Comparison of ENCODE assay signal across 14 cellular contexts in genomic region chr6:52827073-52827783, GRCh38. TPM values are rescaled to one million over a fixed set of nuclear protein-coding genes. Genes with fewer than 3 reads are reported as not detected.
DNase-seq lines count a peak whose midpoint lies in the region; ATAC-seq, FAIRE-seq and TF ChIP-seq lines count a peak whose summit lies in the region.
"Not testable (repeated sequence)": the region's sequence is repeated elsewhere in the genome, so short reads cannot be mapped to it uniquely, and the experiment has no call there.
"Had no signal": no experiment of that assay in that cellular context is flagged by ENCODE, and none has a peak within 500 bp of the region (broad histone marks: within the 10 kb centered on the region; RNA-seq: fewer than 3 reads in every experiment).

No MANE protein-coding gene starts in this region.

- not testable (repeated sequence) for H2AFZ ChIP-seq in HepG2 (ENCODE audit: low read length)

- TF ChIP-seq POLR2A in adrenal gland (IDR thresholded peaks at IDR 0.05); body of pancreas (IDR thresholded peaks at IDR 0.05); HepG2 (IDR thresholded peaks at IDR 0.05; ENCODE audit: insufficient read depth in 1 of 2, low read depth in 2 of 2, low read length in 2 of 2); testis (IDR thresholded peaks at IDR 0.05): not testable (repeated sequence)

- FAIRE-seq in islet of Langerhans (lab: Jason Lieb, UNC) = peak; percentile 45
- peak; percentile 42 for FAIRE-seq in HepG2 (lab: Jason Lieb, UNC)

- H3K27me3 ChIP-seq in adrenal gland; body of pancreas; HepG2 (ENCODE audit: control insufficient read depth in 1 of 2, insufficient read depth in 2 of 2, low read length in 2 of 2); testis: not testable (repeated sequence)

- not testable (repeated sequence) for H3K4me1 ChIP-seq in adrenal gland (replicated peaks in 1 of 2); testis
- H3K4me1 ChIP-seq in body of pancreas (peaks cover 24% of the 10 kb centered on the region), HepG2 (ENCODE audit: insufficient read depth, low read length) (peaks cover 37% of the 10 kb centered on the region)

- not testable (repeated sequence) for H3K4me3 ChIP-seq in adrenal gland; body of pancreas; HepG2 (replicated peaks in 1 of 3; ENCODE audit: insufficient read depth in 1 of 3, low read depth in 2 of 3, low read length in 3 of 3); testis

- 45 to 60% (median 51%) methylated on average over 1 of the region's 1 CpG for WGBS in adrenal gland, 4 donors
- 12 to 44% methylated on average over 1 of the region's 1 CpG for WGBS in body of pancreas, 2 donors
- 100% methylated on average over 1 of the region's 1 CpG for WGBS in HepG2 (ENCODE audit: low lambda C conversion rate)
- 6 to 60% methylated on average over 1 of the region's 1 CpG for WGBS in testis, 2 donors

- intact Hi-C loops in adrenal gland (cut with DNase I); body of pancreas (cut with DNase I); HepG2 (cut with micrococcal nuclease; ENCODE audit: unreplicated experiment); testis (cut with DNase I; ENCODE audit: low total_unique reads): not testable (repeated sequence)

- not testable (repeated sequence) for H3K9ac ChIP-seq in HepG2 (ENCODE audit: insufficient read depth, low read depth, low read length)

- ATAC-seq in body of pancreas = peak; percentile 95
- not testable (repeated sequence) for ATAC-seq in HepG2

- BruUV-seq in HepG2 (replicated peaks; lab: Mats Ljungman, UMichigan) = not testable (repeated sequence)

- not testable (repeated sequence) for TF ChIP-seq RAD21 in HepG2 (CRISPR knock-in tag; IDR thresholded peaks at IDR 0.05)

- peak in 1 of 7 donors; percentile 31 for DNase-seq in adrenal gland
- peak in 3 of 4 donors; percentile 39 to 58 (median 50) for DNase-seq in body of pancreas
- not testable (repeated sequence) for DNase-seq in HepG2 (ENCODE audit: low spot score); testis

- not testable (repeated sequence) for H3K36me3 ChIP-seq in adrenal gland (replicated peaks in 1 of 2); body of pancreas (replicated peaks in 1 of 2; ENCODE audit: insufficient read depth in 1 of 2, low read depth in 2 of 2); HepG2 (replicated peaks in 1 of 2; ENCODE audit: control insufficient read depth in 1 of 2, insufficient read depth in 2 of 2, low read length in 2 of 2); testis (ENCODE audit: low read depth, missing control alignments)

- in situ Hi-C loops in HepG2 (cut with HindIII; ENCODE audit: extremely low pct_ligation_motif_present, low pct_unique_long_range_greater_than_20kb) = loop anchor here (5.0 kb wide), 1 partner anchor 40 kb away; no protein-coding TSS in a partner anchor

- H3K4me2 ChIP-seq in HepG2 (ENCODE audit: low read depth, low read length) = not testable (repeated sequence)

- CTCF ChIA-PET in HepG2 (lab: Yijun Ruan, JAX; ENCODE audit: low intra/inter-chr PET ratio, low total read pairs) = not testable (repeated sequence)

- POLR2A ChIA-PET in HepG2 (lab: Yijun Ruan, JAX) = interaction anchor here (1.9 kb wide), 1 partner anchor 102 kb away, joined by 5 read pairs; no protein-coding TSS in a partner anchor

- H3K27ac ChIP-seq in adrenal gland = peak overlapping the region in 4 of 5 donors; percentile 15 to 61 (median 41)
- H3K27ac ChIP-seq in body of pancreas = peak overlapping the region in 3 of 4 donors; percentile 54 to 74 (median 66)
- not testable (repeated sequence) for H3K27ac ChIP-seq in HepG2 (ENCODE audit: extremely low read length, insufficient read depth, low read length)
- H3K27ac ChIP-seq in testis = peak overlapping the region; percentile 2 to 31

- not testable (repeated sequence) for TF ChIP-seq EP300 in HepG2 (IDR thresholded peaks at IDR 0.05; ENCODE audit: low read depth in 2 of 2, low read length in 2 of 2); HepG2 (CRISPR knock-in tag; IDR thresholded peaks at IDR 0.05; ENCODE audit: borderline replicate concordance)

- H4K20me1 ChIP-seq in HepG2 (ENCODE audit: insufficient read depth, low read length) = not testable (repeated sequence)

- H3K79me2 ChIP-seq in HepG2 (ENCODE audit: insufficient read depth, low read length) = not testable (repeated sequence)

- not testable (repeated sequence) for H3K9me3 ChIP-seq in adrenal gland (replicated peaks in 1 of 3); body of pancreas; HepG2 (ENCODE audit: low read length); testis

- not testable (repeated sequence) for TF ChIP-seq CTCF in adrenal gland (IDR thresholded peaks at IDR 0.05); body of pancreas (IDR thresholded peaks at IDR 0.05); HepG2 (CRISPR knock-in tag; IDR thresholded peaks at IDR 0.05); testis (IDR thresholded peaks at IDR 0.05)

RNA-seq across cellular contexts. Expression of gene GSTA5, which starts 13.4 kb away (rescaled TPM):
- not detected for total RNA-seq in adrenal gland
- not detected for polyA plus RNA-seq in adrenal gland
- total RNA-seq in body of pancreas = not detected
- not detected in 2 replicates for total RNA-seq in HepG2 (2016; rRNA removed; fragmentation: Illumina TruSeq; extraction: Trizol)
- total RNA-seq in HepG2 (2016; cell fraction: cytosol; rRNA removed; fragmentation: Illumina TruSeq; extraction: Trizol; ENCODE audit: low read depth) = not detected in 2 replicates
- total RNA-seq in HepG2 (2016; cell fraction: insoluble cytoplasmic fraction; rRNA removed; fragmentation: Illumina TruSeq; extraction: Trizol) = not detected in 2 replicates
- total RNA-seq in HepG2 (2016; cell fraction: membrane; rRNA removed; fragmentation: Illumina TruSeq; extraction: Trizol) = not detected in 2 replicates
- total RNA-seq in HepG2 (2016; cell fraction: nucleus; rRNA removed; fragmentation: Illumina TruSeq; extraction: Trizol) = not detected in 2 replicates
- polyA plus RNA-seq in HepG2 (2011; rRNA removed) = not detected in 2 replicates
- not detected in 2 replicates for polyA plus RNA-seq in HepG2 (2011; cell fraction: cytosol; rRNA removed)
- not detected in 2 replicates for polyA plus RNA-seq in HepG2 (2011; cell fraction: nucleus; rRNA removed)
- polyA plus RNA-seq in HepG2 (2012) = not detected in 2 replicates
- not detected in 2 replicates for polyA plus RNA-seq in HepG2 (2016; cell fraction: cytosol; fragmentation: Illumina TruSeq; extraction: Trizol; ENCODE audit: low read depth)
- not detected in 2 replicates for polyA plus RNA-seq in HepG2 (2016; cell fraction: insoluble cytoplasmic fraction; fragmentation: Illumina TruSeq; extraction: Trizol; ENCODE audit: low read depth)
- polyA plus RNA-seq in HepG2 (2016; cell fraction: membrane; fragmentation: Illumina TruSeq; extraction: Trizol; ENCODE audit: low read depth) = not detected in 2 replicates
- polyA plus RNA-seq in HepG2 (2016; cell fraction: nucleus; fragmentation: Illumina TruSeq; extraction: Trizol; ENCODE audit: insufficient read depth, low read depth) = not detected in 2 replicates
- polyA minus RNA-seq in HepG2 (2011; rRNA and poly(A)+ RNA removed; ENCODE audit: low replicate concordance) = not detected in 2 replicates
- not detected in 2 replicates for polyA minus RNA-seq in HepG2 (2011; cell fraction: cytosol; rRNA and poly(A)+ RNA removed)
- not detected in 2 replicates for polyA minus RNA-seq in HepG2 (2011; cell fraction: nucleus; rRNA and poly(A)+ RNA removed)
- not detected for total RNA-seq in testis
- not detected for polyA plus RNA-seq in testis (ENCODE audit: insufficient read depth, low read depth, low replicate concordance)
- total RNA-seq: A673; CD4-positive, alpha-beta memory T cell; CD4-positive, CD25-positive, alpha-beta regulatory T cell; CD8-positive, alpha-beta memory T cell; Daoy; G401; GM12878 had no signal
- polyA plus RNA-seq: AG04450; CD14-positive monocyte; CD4-positive, alpha-beta memory T cell; CD4-positive, CD25-positive, alpha-beta regulatory T cell; CD8-positive, alpha-beta memory T cell; GM12878 had no signal

RNA-seq across cellular contexts. Expression of gene GSTA1, which starts 23.6 kb away (rescaled TPM):
- total RNA-seq in adrenal gland = 1,000 to 10,000 TPM in 3 of 8 donors, 100 to 1,000 TPM in 5; 185 to 5,177 (median 599) TPM
- polyA plus RNA-seq in adrenal gland = 1,000 to 10,000 TPM in 2 of 3 donors, 100 to 1,000 TPM in 1; 118 to 3,206 (median 1,070) TPM
- total RNA-seq in body of pancreas = 10 to 100 TPM; 33.2 to 54.1 TPM
- total RNA-seq in HepG2 (2016; rRNA removed; fragmentation: Illumina TruSeq; extraction: Trizol) = 282 and 403 TPM in 2 replicates
- 68.1 and 74.6 TPM in 2 replicates for total RNA-seq in HepG2 (2016; cell fraction: cytosol; rRNA removed; fragmentation: Illumina TruSeq; extraction: Trizol; ENCODE audit: low read depth)
- 274 and 437 TPM in 2 replicates for total RNA-seq in HepG2 (2016; cell fraction: insoluble cytoplasmic fraction; rRNA removed; fragmentation: Illumina TruSeq; extraction: Trizol)
- total RNA-seq in HepG2 (2016; cell fraction: membrane; rRNA removed; fragmentation: Illumina TruSeq; extraction: Trizol) = 53.4 and 58.4 TPM in 2 replicates
- 81.1 and 92.5 TPM in 2 replicates for total RNA-seq in HepG2 (2016; cell fraction: nucleus; rRNA removed; fragmentation: Illumina TruSeq; extraction: Trizol)
- polyA plus RNA-seq in HepG2 (2011; rRNA removed) = 6.2 and 10.4 TPM in 2 replicates
- 3.3 and 11.5 TPM in 2 replicates for polyA plus RNA-seq in HepG2 (2011; cell fraction: cytosol; rRNA removed)
- polyA plus RNA-seq in HepG2 (2011; cell fraction: nucleus; rRNA removed) = 1.1 and 5.1 TPM in 2 replicates
- 23.5 and 25.6 TPM in 2 replicates for polyA plus RNA-seq in HepG2 (2012)
- 65.7 and 72.4 TPM in 2 replicates for polyA plus RNA-seq in HepG2 (2016; cell fraction: cytosol; fragmentation: Illumina TruSeq; extraction: Trizol; ENCODE audit: low read depth)
- polyA plus RNA-seq in HepG2 (2016; cell fraction: insoluble cytoplasmic fraction; fragmentation: Illumina TruSeq; extraction: Trizol; ENCODE audit: low read depth) = 405 and 428 TPM in 2 replicates
- polyA plus RNA-seq in HepG2 (2016; cell fraction: membrane; fragmentation: Illumina TruSeq; extraction: Trizol; ENCODE audit: low read depth) = 47.2 and 52.6 TPM in 2 replicates
- polyA plus RNA-seq in HepG2 (2016; cell fraction: nucleus; fragmentation: Illumina TruSeq; extraction: Trizol; ENCODE audit: insufficient read depth, low read depth) = 121 and 127 TPM in 2 replicates
- 1.8 TPM in 1 of 2 replicates, not detected in the other for polyA minus RNA-seq in HepG2 (2011; rRNA and poly(A)+ RNA removed; ENCODE audit: low replicate concordance)
- 1.7 and 7.1 TPM in 2 replicates for polyA minus RNA-seq in HepG2 (2011; cell fraction: cytosol; rRNA and poly(A)+ RNA removed)
- 0.77 and 2.4 TPM in 2 replicates for polyA minus RNA-seq in HepG2 (2011; cell fraction: nucleus; rRNA and poly(A)+ RNA removed)
- 100 to 1,000 TPM; 307 to 349 TPM for total RNA-seq in testis
- 577 TPM for polyA plus RNA-seq in testis (ENCODE audit: insufficient read depth, low read depth, low replicate concordance)
- total RNA-seq: A673; CD4-positive, alpha-beta memory T cell; CD4-positive, CD25-positive, alpha-beta regulatory T cell; CD8-positive, alpha-beta memory T cell; Daoy; G401 had no signal
- polyA plus RNA-seq: AG04450; CD14-positive monocyte; CD4-positive, alpha-beta memory T cell; CD4-positive, CD25-positive, alpha-beta regulatory T cell; CD8-positive, alpha-beta memory T cell; GM12878 had no signal
